Comparison of ENCODE assay signal across 8 cellular contexts in genomic region chr10:115163129-115163528, GRCh38.
"Had no signal": no experiment of that assay in that cellular context is flagged by ENCODE, and none has a peak within 500 bp of the region (broad histone marks: within the 10 kb centered on the region; RNA-seq: fewer than 3 reads in every experiment).

No MANE protein-coding gene starts in this region.

- ATAC-seq: GM23338, HCT116 had no signal

- H3K9me3 Mint-ChIP-seq: GM23338, H9, HFFc6 had no signal

- DNase-seq: GM23248, GOT3, H7, H9, HCEC 1CT, HFFc6 had no signal

- H3K4me3 Mint-ChIP-seq: GM23338, H9, HFFc6 had no signal

- H3K27ac Mint-ChIP-seq: GM23338, H9, HFFc6 had no signal

- H3K4me1 Mint-ChIP-seq: GM23338, H9 had no signal
